9 cellular contexts compared by ENCODE assay signal in the genomic region with DNA sequence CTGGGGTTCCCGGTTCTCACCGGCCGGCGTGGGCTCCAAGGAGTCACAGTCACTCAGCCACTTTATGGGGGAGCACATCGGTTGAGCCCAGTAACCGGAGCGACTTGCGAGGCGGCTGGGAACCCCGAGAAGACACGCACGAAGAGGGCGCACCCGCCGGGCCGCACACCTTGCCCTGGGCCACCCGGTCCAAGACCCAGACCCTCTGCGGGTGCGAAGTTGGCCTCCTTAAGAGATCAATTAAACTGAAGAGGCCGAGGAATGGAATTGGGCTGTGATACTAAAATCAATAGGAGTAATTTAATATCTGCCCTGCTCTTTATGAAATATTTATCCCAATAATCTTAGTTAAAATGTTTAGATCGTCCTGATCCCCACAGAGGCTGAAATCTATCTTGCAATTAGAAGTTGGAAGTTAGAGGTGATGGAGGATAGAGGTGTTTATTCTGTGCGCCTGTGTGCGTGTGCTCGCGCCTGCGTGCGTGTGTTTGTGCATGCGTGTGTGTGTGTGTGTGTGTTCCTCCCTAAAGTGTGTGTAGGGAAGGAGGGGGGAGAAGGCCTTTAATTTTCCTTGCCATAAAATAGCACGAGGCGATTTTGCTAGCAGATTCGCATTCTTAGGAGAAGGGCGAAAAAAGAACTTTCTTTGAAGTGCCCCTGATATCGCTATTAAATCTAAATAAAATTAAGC. TPM values are rescaled to one million over a fixed set of nuclear protein-coding genes. Genes with fewer than 3 reads are reported as not detected.
DNase-seq lines count a peak whose midpoint lies in the region; ATAC-seq, FAIRE-seq and TF ChIP-seq lines count a peak whose summit lies in the region.
"Had no signal": no experiment of that assay in that cellular context is flagged by ENCODE, and none has a peak within 500 bp of the region (broad histone marks: within the 10 kb centered on the region; RNA-seq: fewer than 3 reads in every experiment).

No MANE protein-coding gene starts in this region.

- ATAC-seq in SK-N-SH treated with all-trans-retinoic acid at 6 μM for 48 hours = no peak; the same call in 2 of the 3 replicates
- ATAC-seq in stimulated activated naive CD8-positive, alpha-beta T cell treated with anti-CD3 and anti-CD28 coated beads, Interleukin-15, amount 100 ng/mL, for 72 hours = peak; percentile 12

- POLR2A ChIA-PET in SK-N-SH (lab: Yijun Ruan, JAX) = no interaction called here

- dilution Hi-C loops in keratinocyte (cut with MboI; ENCODE audit: extremely low pct_ligation_motif_present, low sequenced_read_pairs) = no loop called here

- DNase-seq in SK-N-SH = no peak
- no peak for DNase-seq in astrocyte (ENCODE audit: low read depth)
- DNase-seq in keratinocyte (ENCODE audit: low read depth, low spot score) = no peak
- peak in 1 of 2 donors; percentile 17 for DNase-seq in stimulated activated naive CD8-positive, alpha-beta T cell treated with anti-CD3 and anti-CD28 coated beads, Interleukin-15, amount 100 ng/mL, for 72 hours
- DNase-seq in NCI-H1436 treated with DMSO at 0.1 percent for 48 hours (lab: John Stamatoyannopoulos, UW) = no peak
- no peak for DNase-seq in superior temporal gyrus (ENCODE audit: extremely low spot score)
- no peak for DNase-seq in hepatic stellate cell (ENCODE audit: low spot score)

- CTCF ChIA-PET in SK-N-SH (lab: Yijun Ruan, JAX) = interaction anchor here (1.3 kb wide), 1 partner anchor 22 kb away, joined by 3 read pairs; no protein-coding TSS in a partner anchor

- H3K9me3 ChIP-seq in SK-N-SH (no peaks in the 10 kb centered on the region), astrocyte (ENCODE audit: insufficient read depth, low read depth, low read length) (no peaks in the 10 kb centered on the region), keratinocyte (ENCODE audit: control insufficient read depth, low read depth, low read length) (no peaks in the 10 kb centered on the region)

- no peak for FAIRE-seq in astrocyte (lab: Jason Lieb, UNC)
- FAIRE-seq in keratinocyte (lab: Jason Lieb, UNC) = no peak
- FAIRE-seq: islet of Langerhans had no signal

- H3K36me3 Mint-ChIP-seq in astrocyte (ENCODE audit: low read depth, unreplicated experiment) = peaks cover 6% of the 10 kb centered on the region

- TF ChIP-seq CTCF in SK-N-SH (IDR thresholded peaks at IDR 0.05) (no peak), astrocyte (IDR thresholded peaks at IDR 0.05; ENCODE audit: insufficient read depth, low read depth, low read length) (no peak), keratinocyte (optimal IDR thresholded peaks at IDR 0.05 in 1 of 3, IDR thresholded peaks at IDR 0.05 in 1 of 3, conservative IDR thresholded peaks at IDR 0.05 in 1 of 3; ENCODE audit: extremely low read depth in 1 of 3, insufficient read depth in 2 of 3, low read length in 3 of 3) (no peak)

- H3K9me2 ChIP-seq in SK-N-SH = no peaks in the 10 kb centered on the region

- H3K27ac ChIP-seq in SK-N-SH (ENCODE audit: low read depth in 2 of 2, low read length in 1 of 2) (no peak overlapping the region), astrocyte (ENCODE audit: low read depth, low read length) (peak overlapping the region; percentile 76), keratinocyte (ENCODE audit: control insufficient read depth, insufficient read depth, low read length) (peak overlapping the region; percentile 70)

- H3K9me1 ChIP-seq in keratinocyte (ENCODE audit: control insufficient read depth, extremely low read depth, insufficient read depth, low read length) = no peaks in the 10 kb centered on the region

- H3K27me3 Mint-ChIP-seq in astrocyte (ENCODE audit: low read depth, unreplicated experiment) = peaks cover 9% of the 10 kb centered on the region
- H3K27me3 Mint-ChIP-seq in stimulated activated naive CD8-positive, alpha-beta T cell treated with anti-CD3 and anti-CD28 coated beads, Interleukin-15, amount 100 ng/mL, for 72 hours = peaks cover 47% of the 10 kb centered on the region

- H3K4me3 ChIP-seq in SK-N-SH (ENCODE audit: low read depth in 2 of 2, low read length in 1 of 2) (peak overlapping the region; percentile 61 to 71), astrocyte (ENCODE audit: insufficient read depth, low read depth, low read length) (peak overlapping the region; percentile 71), keratinocyte (ENCODE audit: control insufficient read depth in 2 of 3, extremely low read depth in 1 of 3, insufficient read depth in 2 of 3, low read depth in 1 of 3, low read length in 3 of 3) (peak overlapping the region; percentile 74 to 85 (median 78))

- peak overlapping the region; percentile 82 for H3K27ac Mint-ChIP-seq in astrocyte (ENCODE audit: unreplicated experiment)
- peak overlapping the region in 1 of 2 donors; percentile 37 for H3K27ac Mint-ChIP-seq in stimulated activated naive CD8-positive, alpha-beta T cell treated with anti-CD3 and anti-CD28 coated beads, Interleukin-15, amount 100 ng/mL, for 72 hours

- no peak for TF ChIP-seq RAD21 in SK-N-SH (IDR thresholded peaks at IDR 0.05; ENCODE audit: low read length)

- H3K9ac ChIP-seq in SK-N-SH (no peak overlapping the region), astrocyte (ENCODE audit: low read length) (peak overlapping the region; percentile 88), keratinocyte (ENCODE audit: control insufficient read depth, extremely low read depth, insufficient read depth, low read length) (peak overlapping the region; percentile 75)

- no peaks in the 10 kb centered on the region for H3K9me3 Mint-ChIP-seq in astrocyte (ENCODE audit: unreplicated experiment)
- H3K9me3 Mint-ChIP-seq in stimulated activated naive CD8-positive, alpha-beta T cell treated with anti-CD3 and anti-CD28 coated beads, Interleukin-15, amount 100 ng/mL, for 72 hours = no peaks in the 10 kb centered on the region

- H2AFZ ChIP-seq in SK-N-SH (ENCODE audit: low read depth) (peak overlapping the region; percentile 78; the same call in 1 of the 2 replicates), astrocyte (ENCODE audit: low read depth, low read length) (peak overlapping the region; percentile 88), keratinocyte (ENCODE audit: control insufficient read depth, low read length) (peak overlapping the region; percentile 91)

- no peaks in the 10 kb centered on the region for H4K20me1 ChIP-seq in SK-N-SH (ENCODE audit: insufficient read depth)
- peaks cover 21% of the 10 kb centered on the region for H4K20me1 ChIP-seq in astrocyte (ENCODE audit: insufficient read depth, low read length)
- H4K20me1 ChIP-seq in keratinocyte (ENCODE audit: control insufficient read depth, extremely low read depth, insufficient read depth, low read length) = no peaks in the 10 kb centered on the region

- H3F3A ChIP-seq in SK-N-SH (replicated peaks; ENCODE audit: insufficient read depth) = peaks cover 5% of the 10 kb centered on the region

- H3K27me3 ChIP-seq in SK-N-SH (ENCODE audit: insufficient read depth) (0 out of 2 replicates have a peak, but pooled peaks cover 7% of the 10 kb centered on the region), astrocyte (ENCODE audit: insufficient read depth, low read length) (no peaks in the 10 kb centered on the region), keratinocyte (ENCODE audit: control insufficient read depth, extremely low read depth, insufficient read depth, low read length) (no peaks in the 10 kb centered on the region)

- H3K4me3 Mint-ChIP-seq in astrocyte (ENCODE audit: unreplicated experiment) = peak overlapping the region; percentile 87
- peak overlapping the region; percentile 80 to 86 for H3K4me3 Mint-ChIP-seq in stimulated activated naive CD8-positive, alpha-beta T cell treated with anti-CD3 and anti-CD28 coated beads, Interleukin-15, amount 100 ng/mL, for 72 hours

- H3K36me3 ChIP-seq in SK-N-SH (replicated peaks in 1 of 2; ENCODE audit: control insufficient read depth in 1 of 2, insufficient read depth in 2 of 2, low read length in 1 of 2) (no peaks in the 10 kb centered on the region), astrocyte (ENCODE audit: insufficient read depth, low read length) (no peaks in the 10 kb centered on the region), keratinocyte (ENCODE audit: control insufficient read depth in 2 of 2, extremely low read depth in 1 of 2, insufficient read depth in 2 of 2, low read length in 2 of 2) (no peaks in the 10 kb centered on the region)

- H3K4me2 ChIP-seq in SK-N-SH (peak overlapping the region; percentile 97), astrocyte (ENCODE audit: low read length) (peak overlapping the region; percentile 98), keratinocyte (ENCODE audit: control insufficient read depth, extremely low read depth, insufficient read depth, low read depth, low read length) (peak overlapping the region; percentile 89)

- peaks cover 14% of the 10 kb centered on the region for H3K4me1 Mint-ChIP-seq in astrocyte (ENCODE audit: low read depth, unreplicated experiment)
- H3K4me1 Mint-ChIP-seq in stimulated activated naive CD8-positive, alpha-beta T cell treated with anti-CD3 and anti-CD28 coated beads, Interleukin-15, amount 100 ng/mL, for 72 hours = peaks cover 17% of the 10 kb centered on the region

- H3K79me2 ChIP-seq in SK-N-SH (ENCODE audit: insufficient read depth) (no peaks in the 10 kb centered on the region), astrocyte (ENCODE audit: insufficient read depth, low read length) (peaks cover 50% of the 10 kb centered on the region), keratinocyte (ENCODE audit: control insufficient read depth, insufficient read depth, low read length) (peaks cover 21% of the 10 kb centered on the region)

- H3K4me1 ChIP-seq in SK-N-SH (ENCODE audit: control insufficient read depth in 1 of 2, insufficient read depth in 2 of 2, low read depth in 1 of 2, low read length in 1 of 2) (peaks cover 0 to 6% of the 10 kb centered on the region in 2 experiments; a peak in 1 of 4 replicates), astrocyte (ENCODE audit: insufficient read depth, low read length) (peaks cover 20% of the 10 kb centered on the region), keratinocyte (ENCODE audit: control insufficient read depth, extremely low read depth, insufficient read depth, low read length) (peaks cover 18% of the 10 kb centered on the region)

- no peak for TF ChIP-seq EP300 in SK-N-SH (IDR thresholded peaks at IDR 0.05; ENCODE audit: borderline replicate concordance in 1 of 2, low read depth in 1 of 2, low read length in 1 of 2)

- 67% methylated on average over 29 of the region's 33 CpGs for WGBS in SK-N-SH (ENCODE audit: low lambda C conversion rate)

TF ChIP-seq in SK-N-SH treated with all-trans-retinoic acid at 6 μM for 48 hours, 23 proteins besides CTCF, POLR2A, EP300 and RAD21:
- TF ChIP-seq ZC3H10 (CRISPR knock-in tag; IDR thresholded peaks at IDR 0.05) = no peak

RNA-seq across cellular contexts. Expression of a gene that starts 1.0 kb away (rescaled TPM):
- polyA plus RNA-seq in SK-N-SH (2012; rRNA removed) = 0.11 and 0.20 TPM in 2 replicates
- polyA plus RNA-seq in SK-N-SH (2012; cell fraction: cytosol; rRNA removed) = 0.05 TPM in 2 replicates
- 0.16 and 0.33 TPM in 2 replicates for polyA plus RNA-seq in SK-N-SH (2012; cell fraction: nucleus; rRNA removed)
- 98.6 and 110 TPM in 2 replicates for total RNA-seq in astrocyte
- 2.2 to 8.5 TPM (median 2.2 TPM) in 3 replicates for polyA plus RNA-seq in keratinocyte
- 2.9 TPM for polyA plus RNA-seq in keratinocyte (2011; ENCODE audit: low read depth)
- polyA plus RNA-seq in keratinocyte (2011; cell fraction: cytosol; rRNA removed) = 5.0 and 7.2 TPM in 2 replicates
- 16.8 and 21.0 TPM in 2 replicates for polyA plus RNA-seq in keratinocyte (2011; cell fraction: nucleus; rRNA removed)
- polyA plus RNA-seq in keratinocyte (2012; ENCODE audit: low replicate concordance) = 5.0 and 8.5 TPM in 2 replicates
- 8.0 to 24.5 TPM (median 11.7 TPM) in 3 replicates for polyA minus RNA-seq in keratinocyte
- 12.9 TPM for polyA minus RNA-seq in keratinocyte (2011; cell fraction: cytosol; rRNA and poly(A)+ RNA removed)
- 15.2 and 17.8 TPM in 2 replicates for polyA minus RNA-seq in keratinocyte (2011; cell fraction: nucleus; rRNA and poly(A)+ RNA removed)

Comparison
In these comparisons a context has a peak if more than half of its experiments do, and no peak if none do; other contexts are left out.
1. H3K27ac ChIP-seq: peak in astrocyte (single experiment) and keratinocyte (single experiment); none in SK-N-SH (0 of 2).
2. Peak in every context shown above with its lines, with median percentiles within 50 percentile points of each other: H2AFZ ChIP-seq, H3K4me2 ChIP-seq and H3K4me3 ChIP-seq.